Comparison of ENCODE assay signal across 8 cellular contexts in the genomic region with DNA sequence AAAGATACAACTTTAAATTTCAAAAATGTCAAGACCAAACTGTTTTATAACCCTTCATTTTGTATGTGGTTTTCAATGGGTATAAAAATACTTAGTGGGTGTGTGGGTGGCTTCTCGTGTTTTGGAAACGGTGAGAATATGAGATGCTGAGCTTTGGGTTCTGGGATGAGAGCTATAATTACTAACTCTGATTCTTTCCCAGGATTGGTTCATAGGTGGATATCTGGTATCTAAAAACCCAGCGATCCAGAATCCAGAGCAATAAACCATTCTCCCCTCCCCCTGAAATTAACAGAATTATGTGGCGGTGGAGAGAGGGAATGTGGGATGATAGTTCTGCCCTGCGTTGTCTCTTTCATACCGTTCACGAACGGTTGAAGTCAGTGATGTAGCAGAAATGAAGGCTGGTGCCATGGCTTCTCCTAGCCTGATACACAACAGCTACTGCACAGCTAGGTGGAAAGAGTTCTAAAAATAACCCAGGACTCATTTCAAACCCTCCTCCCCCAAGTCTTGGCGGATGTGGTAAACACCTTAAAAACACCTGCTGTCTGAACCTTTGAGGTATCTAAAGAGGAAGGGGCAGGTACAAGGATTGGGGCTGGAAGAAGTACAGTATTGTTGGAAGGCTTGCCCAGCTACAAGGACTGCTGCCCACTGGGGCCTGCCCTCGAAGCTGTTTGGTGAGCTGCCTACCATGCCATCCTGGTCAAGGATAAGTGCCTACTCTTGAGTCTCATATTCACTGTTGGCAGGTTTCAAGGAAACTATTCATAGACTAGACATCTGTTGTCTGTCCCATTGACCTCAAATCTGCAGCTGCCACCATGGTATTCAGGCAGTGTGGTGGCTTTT. TPM values are rescaled to one million over a fixed set of nuclear protein-coding genes. Genes with fewer than 3 reads are reported as not detected.
DNase-seq lines count a peak whose midpoint lies in the region; ATAC-seq and TF ChIP-seq lines count a peak whose summit lies in the region.

No MANE protein-coding gene starts in this region.

- H3K27ac ChIP-seq in osteoblast (ENCODE audit: low read depth, low read length) (peak overlapping the region; percentile 14), smooth muscle cell (ENCODE audit: low read depth) (no peak overlapping the region)

- H3K27me3 ChIP-seq in GM06990 (replicated peaks; ENCODE audit: control insufficient read depth, insufficient read depth, low read length) = no peaks in the 10 kb centered on the region
- H3K27me3 ChIP-seq in osteoblast (ENCODE audit: insufficient read depth, low read length) = no peaks in the 10 kb centered on the region
- H3K27me3 ChIP-seq in smooth muscle cell (ENCODE audit: low read depth) = no peaks in the 10 kb centered on the region

- H3K36me3 ChIP-seq in GM06990 (ENCODE audit: control insufficient read depth, insufficient read depth, low read length) (peaks cover 12% of the 10 kb centered on the region), osteoblast (ENCODE audit: insufficient read depth, low read length) (peaks cover 31% of the 10 kb centered on the region), smooth muscle cell (ENCODE audit: low read depth) (peaks cover 21% of the 10 kb centered on the region)

- WGBS in smooth muscle cell (ENCODE audit: low lambda C conversion rate) = 87% methylated on average over 10 of the region's 10 CpGs

- H3K4me3 ChIP-seq in GM06990 (replicated peaks; ENCODE audit: low read depth, low read length) (peak overlapping the region; percentile 23), osteoblast (ENCODE audit: insufficient read depth, low read length) (no peak overlapping the region), smooth muscle cell (no peak overlapping the region)

- TF ChIP-seq CTCF in GM06990 (IDR thresholded peaks at IDR 0.05; ENCODE audit: insufficient read depth, low read length, poor library complexity, severe bottlenecking) = no peak
- no peak for TF ChIP-seq CTCF in osteoblast (IDR thresholded peaks at IDR 0.05; ENCODE audit: extremely low read depth, low read depth, low read length)
- TF ChIP-seq CTCF in smooth muscle cell (IDR thresholded peaks at IDR 0.05; ENCODE audit: borderline replicate concordance, insufficient read depth, poor library complexity, severe bottlenecking) = no peak

- no peaks in the 10 kb centered on the region for H4K20me1 ChIP-seq in osteoblast (ENCODE audit: insufficient read depth, low read length)
- no peaks in the 10 kb centered on the region for H4K20me1 ChIP-seq in smooth muscle cell (ENCODE audit: low read depth)

- no peak overlapping the region for H2AFZ ChIP-seq in osteoblast (ENCODE audit: low read length)
- no peak overlapping the region for H2AFZ ChIP-seq in smooth muscle cell (ENCODE audit: low read depth)

- no peak overlapping the region for H3K9ac ChIP-seq in smooth muscle cell (ENCODE audit: low read depth)

- no peak overlapping the region for H3K4me2 ChIP-seq in osteoblast (ENCODE audit: insufficient read depth, low read length)
- no peak overlapping the region for H3K4me2 ChIP-seq in smooth muscle cell

- H3K9me3 ChIP-seq in osteoblast (ENCODE audit: low read depth, low read length) (no peaks in the 10 kb centered on the region), smooth muscle cell (replicated peaks; ENCODE audit: low read depth) (no peaks in the 10 kb centered on the region)

- peak; percentile 79 for ATAC-seq in GM21717 (IDR thresholded peaks at IDR 0.05; ENCODE audit: unreplicated experiment)
- ATAC-seq in left colon = no peak

- H3K4me1 ChIP-seq in osteoblast (ENCODE audit: insufficient read depth, low read length) (peaks cover 50% of the 10 kb centered on the region), smooth muscle cell (ENCODE audit: low read depth) (peaks cover 5% of the 10 kb centered on the region)

- H3F3A ChIP-seq in smooth muscle cell (ENCODE audit: low read depth) = peaks cover 35% of the 10 kb centered on the region

- peak; percentile 78 for DNase-seq in GM06990 (ENCODE audit: extremely low read depth, insufficient read length)
- DNase-seq in NCI-H1092 treated with DMSO at 0.1 percent for 48 hours (lab: John Stamatoyannopoulos, UW) = peak; percentile 74
- peak; percentile 19 for DNase-seq in activated T-cell treated with anti-CD3 and anti-CD28 coated beads for 1 hour (ENCODE audit: low read depth)
- no peak for DNase-seq in osteoblast (ENCODE audit: insufficient read length, low spot score, missing footprints)
- no peak for DNase-seq in NCI-H226
- no peak for DNase-seq in smooth muscle cell (lab: John Stamatoyannopoulos, UW; ENCODE audit: unreplicated experiment)
- DNase-seq in left colon = no peak

- peaks cover 77% of the 10 kb centered on the region for H3K79me2 ChIP-seq in osteoblast (ENCODE audit: insufficient read depth, low read length)
- H3K79me2 ChIP-seq in smooth muscle cell (ENCODE audit: low read depth) = peaks cover 85% of the 10 kb centered on the region

- intact Hi-C loops in left colon (cut with DNase I, micrococcal nuclease) = no loop called here

RNA-seq across cellular contexts. Expression of gene SEPTIN11, which starts 44.5 kb away (rescaled TPM):
- total RNA-seq in osteoblast = 456 and 473 TPM in 2 replicates
- total RNA-seq in smooth muscle cell = 244 and 285 TPM in 2 replicates
- polyA plus RNA-seq in smooth muscle cell = 144 and 157 TPM in 2 replicates
- 100 to 1,000 TPM; 101 to 135 TPM for total RNA-seq in left colon

Comparison
In these comparisons a context has a peak if more than half of its experiments do, and no peak if none do; other contexts are left out.
1. DNase-seq: peak in GM06990 (single experiment), NCI-H1092 treated with DMSO at 0.1 percent for 48 hours (single experiment) and activated T-cell treated with anti-CD3 and anti-CD28 coated beads for 1 hour (single experiment); none in osteoblast (single experiment), NCI-H226 (single experiment), smooth muscle cell (single experiment) and left colon (0 of 2).